ENCODE assay signal across 17 cellular contexts in genomic region chr11:65482306-65482850, GRCh38. TPM values are rescaled to one million over a fixed set of nuclear protein-coding genes. Genes with fewer than 3 reads are reported as not detected.
A peak's percentile ranks its signal among the peaks of the same experiment; 100 is the strongest.
DNase-seq lines count a peak whose midpoint lies in the region; ATAC-seq and TF ChIP-seq lines count a peak whose summit lies in the region.
"Had no signal": no experiment of that assay in that cellular context is flagged by ENCODE, and none has a peak within 500 bp of the region (broad histone marks: within the 10 kb centered on the region; RNA-seq: fewer than 3 reads in every experiment).

No MANE protein-coding gene starts in this region.

- peaks cover 4% of the 10 kb centered on the region; the same call in 1 of the 2 replicates for H3K79me2 ChIP-seq in PC-3 (ENCODE audit: low read length)

- POLR2A ChIA-PET in PC-3 (lab: Charles Lee; ENCODE audit: unreplicated experiment) = interaction anchor here (0.6 kb wide), 1 partner anchor 20 kb away, joined by 10 read pairs; no protein-coding TSS in a partner anchor

- H3K9ac ChIP-seq in adipocyte (ENCODE audit: low read length) (peak overlapping the region; percentile 73), PC-3 (ENCODE audit: low read length) (no peak overlapping the region)

- no peaks in the 10 kb centered on the region for H4K20me1 ChIP-seq in PC-3 (ENCODE audit: low read length)

- H3K9me3 ChIP-seq in adipocyte (ENCODE audit: control insufficient read depth, low read length) (no peaks in the 10 kb centered on the region), PC-3 (ENCODE audit: low read length) (no peaks in the 10 kb centered on the region)
- H3K9me3 ChIP-seq: HAP-1, heart left ventricle had no signal

- H3K4me3 Mint-ChIP-seq in glutamatergic neuron (ENCODE audit: unreplicated experiment) = no peak overlapping the region
- H3K4me3 Mint-ChIP-seq: B cell had no signal

- TF ChIP-seq CTCF in glutamatergic neuron (IDR thresholded peaks at IDR 0.05; ENCODE audit: partially characterized antibody, unreplicated experiment) = no peak
- TF ChIP-seq CTCF in PC-3 (conservative IDR thresholded peaks at IDR 0.05; ENCODE audit: low read depth, low read length) = no peak

- no TSS peak for BruUV-seq in PC-3 (replicated peaks; lab: Mats Ljungman, UMichigan)

- peak overlapping the region; percentile 38 for H3K27ac Mint-ChIP-seq in glutamatergic neuron (ENCODE audit: unreplicated experiment)
- H3K27ac Mint-ChIP-seq: B cell had no signal

- in situ Hi-C loops in G401 (cut with HindIII; ENCODE audit: low sequenced_read_pairs) = no loop called here

- H3K36me3 Mint-ChIP-seq in glutamatergic neuron (ENCODE audit: unreplicated experiment) = no peaks in the 10 kb centered on the region
- H3K36me3 Mint-ChIP-seq: naive B cell had no signal

- peaks cover 31% of the 10 kb centered on the region for H3K4me1 Mint-ChIP-seq in glutamatergic neuron (ENCODE audit: low read depth, unreplicated experiment)

- H3K27ac ChIP-seq in PC-3 (ENCODE audit: low read length) = no peak overlapping the region
- H3K27ac ChIP-seq: HL-60 had no signal

- H3K9me2 ChIP-seq in PC-3 (replicated peaks; ENCODE audit: low read length) = no peaks in the 10 kb centered on the region

- H3K4me2 ChIP-seq in PC-3 (ENCODE audit: low read length) = no peak overlapping the region

- CTCF ChIA-PET in PC-3 (lab: Charles Lee) = interaction anchor here (1.1 kb wide), 1 partner anchor 10 kb away, joined by 7 read pairs; no protein-coding TSS in a partner anchor

- ATAC-seq in sciatic nerve (no peak), PC-3 (no peak), HG02973 (IDR thresholded peaks at IDR 0.05; ENCODE audit: unreplicated experiment) (no peak), HG02759 (IDR thresholded peaks at IDR 0.05; ENCODE audit: unreplicated experiment) (no peak)
- ATAC-seq: heart left ventricle had no signal

- no peak overlapping the region for H3K4me3 ChIP-seq in adipocyte (ENCODE audit: low read length)
- no peak overlapping the region for H3K4me3 ChIP-seq in PC-3 (ENCODE audit: low read length)
- H3K4me3 ChIP-seq: HAP-1, heart left ventricle, skin epidermis had no signal

- H3F3A ChIP-seq in PC-3 (ENCODE audit: low read length, unreplicated experiment) = no peaks in the 10 kb centered on the region

- H3K27me3 ChIP-seq in adipocyte (replicated peaks; ENCODE audit: control insufficient read depth, insufficient read depth, low read length) = no peaks in the 10 kb centered on the region
- H3K27me3 ChIP-seq in PC-3 (ENCODE audit: low read length) = no peaks in the 10 kb centered on the region
- H3K27me3 ChIP-seq: heart left ventricle had no signal

- H3K4me1 ChIP-seq in adipocyte (ENCODE audit: control insufficient read depth, insufficient read depth, low read length) = peaks cover 76% of the 10 kb centered on the region
- H3K4me1 ChIP-seq in PC-3 (ENCODE audit: insufficient read depth, low read length) = peaks cover 16% of the 10 kb centered on the region

- intact Hi-C loops in sciatic nerve (cut with DNase I) (no loop called here), PC-3 (cut with micrococcal nuclease) (no loop called here)

- no peaks in the 10 kb centered on the region for H3K36me3 ChIP-seq in adipocyte (ENCODE audit: control insufficient read depth, insufficient read depth, low read length, severe bottlenecking)
- H3K36me3 ChIP-seq in PC-3 (ENCODE audit: low read depth, low read length) = no peaks in the 10 kb centered on the region
- H3K36me3 ChIP-seq: HAP-1, heart left ventricle had no signal

- peaks cover 4% of the 10 kb centered on the region for H3K27me3 Mint-ChIP-seq in glutamatergic neuron (ENCODE audit: unreplicated experiment)
- H3K27me3 Mint-ChIP-seq: B cell, naive B cell had no signal

- H2AFZ ChIP-seq in PC-3 (ENCODE audit: low read length) = no peak overlapping the region

- peaks cover 3% of the 10 kb centered on the region for H3K9me3 Mint-ChIP-seq in glutamatergic neuron (ENCODE audit: unreplicated experiment)
- H3K9me3 Mint-ChIP-seq: naive B cell had no signal

- DNase-seq in G401 (ENCODE audit: low spot score) (peak; percentile 52), adipocyte (ENCODE audit: low read depth) (no peak), glutamatergic neuron (no peak), sciatic nerve (ENCODE audit: low spot score) (peak; percentile 31), PC-3 (no peak)
- DNase-seq in stimulated activated CD4-positive, alpha-beta T cell treated with anti-CD3 and anti-CD28 coated beads, Interleukin-4, amount 100 ng/mL, for 4 hours = no peak
- DNase-seq: activated gamma-delta T cell; central memory CD4-positive, alpha-beta T cell; kidney glomerular epithelial cell; naive B cell had no signal

RNA-seq across cellular contexts. Expression of gene MALAT1, which starts 16.5 kb away (rescaled TPM):
- total RNA-seq in G401 (2014; rRNA removed; shearing (Covaris generic)) = 166 and 288 TPM in 2 replicates
- total RNA-seq in glutamatergic neuron (ENCODE audit: unreplicated experiment) = 18,218 TPM
- total RNA-seq in sciatic nerve = 14,857 TPM
- total RNA-seq in PC-3 (2014; rRNA removed) = 1,345 and 2,062 TPM in 2 replicates

RNA-seq across cellular contexts. Expression of gene SCYL1, which starts 42.5 kb away (rescaled TPM):
- total RNA-seq in G401 (2014; rRNA removed; shearing (Covaris generic)) = 77.6 and 80.4 TPM in 2 replicates
- total RNA-seq in glutamatergic neuron (ENCODE audit: unreplicated experiment) (80.0 TPM), sciatic nerve (64.0 TPM), PC-3 (2014; rRNA removed) (201 and 262 TPM in 2 replicates)

RNA-seq across cellular contexts. Expression of gene NEAT1, which starts 59.8 kb away (rescaled TPM):
- total RNA-seq in G401 (2014; rRNA removed; shearing (Covaris generic)) = 4.4 and 12.4 TPM in 2 replicates
- total RNA-seq in glutamatergic neuron (ENCODE audit: unreplicated experiment) = 107 TPM
- total RNA-seq in sciatic nerve = 1,255 TPM
- total RNA-seq in PC-3 (2014; rRNA removed) = 47.9 and 96.6 TPM in 2 replicates

Comparison
In these comparisons a context has a peak if more than half of its experiments do, and no peak if none do; other contexts are left out.
1. DNase-seq: peak in G401 (single experiment) and sciatic nerve (single experiment); none in adipocyte (single experiment), glutamatergic neuron (single experiment), PC-3 (single experiment) and stimulated activated CD4-positive, alpha-beta T cell treated with anti-CD3 and anti-CD28 coated beads, Interleukin-4, amount 100 ng/mL, for 4 hours (0 of 2).
2. RNA of gene NEAT1, which starts 59.8 kb away (total RNA-seq): 1,255 TPM in sciatic nerve (single experiment); 107 TPM in glutamatergic neuron (single experiment), 47.9 to 96.6 TPM in PC-3 and 4.4 to 12.4 TPM in G401; every median in the first group is over 10 times any median in the second.